In genomic region chr5:30099634-30100033, GRCh38 we compare ENCODE assay signal across 1 cellular context.
TF ChIP-seq lines count a peak whose summit lies in the region.

No MANE protein-coding gene starts in this region.

TF ChIP-seq in A549, 52 proteins besides CTCF, POLR2A, EP300 and RAD21 (continued from another document):
- TF ChIP-seq HES2 (IDR thresholded peaks at IDR 0.05) (peak; percentile 78; the same call in 1 of the 2 replicates), KDM1A (IDR thresholded peaks at IDR 0.05; ENCODE audit: low read depth) (no peak)
